Comparison of ENCODE assay signal across 26 cellular contexts in the genomic region with DNA sequence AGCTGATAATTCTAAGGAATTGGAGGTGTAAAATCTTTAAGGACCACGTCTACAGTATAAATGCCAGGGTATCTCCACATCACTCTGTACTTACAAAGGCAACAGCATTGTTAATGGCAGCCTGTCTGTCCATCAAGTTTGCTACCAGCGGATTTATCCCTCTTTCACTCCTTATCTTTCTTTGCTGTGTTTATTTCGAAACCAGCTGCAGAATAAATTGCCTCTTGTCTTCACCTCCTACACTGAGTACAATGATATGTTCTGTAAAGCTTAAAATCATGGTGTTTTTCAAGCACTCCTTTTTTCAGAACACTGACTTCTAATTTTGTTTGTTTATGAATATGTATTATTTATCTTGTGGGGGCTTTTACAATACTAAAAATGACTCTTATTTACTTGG.
"Had no signal": no experiment of that assay in that cellular context is flagged by ENCODE, and none has a peak within 500 bp of the region (broad histone marks: within the 10 kb centered on the region; RNA-seq: fewer than 3 reads in every experiment).

No MANE protein-coding gene starts in this region.

- H3K36me3 ChIP-seq: breast epithelium, esophagus muscularis mucosa, heart right ventricle, left lung, lower lobe of right lung, ovary, right lobe of liver, thoracic aorta had no signal

- H3K27ac ChIP-seq: breast epithelium, esophagus muscularis mucosa, heart right ventricle, left lung, lower lobe of right lung, ovary, right lobe of liver, thoracic aorta had no signal

- H3K27me3 ChIP-seq: breast epithelium, esophagus muscularis mucosa, heart right ventricle, left lung, ovary, right lobe of liver had no signal

- H3K4me1 ChIP-seq: breast epithelium, esophagus muscularis mucosa, heart right ventricle, left lung, lower lobe of right lung, right lobe of liver had no signal

- H3K4me3 ChIP-seq: breast epithelium, esophagus muscularis mucosa, heart right ventricle, left lung, lower lobe of right lung, ovary, right lobe of liver, thoracic aorta had no signal

- FAIRE-seq: colon, urothelium cell line had no signal

- DNase-seq: activated CD4-positive, alpha-beta T cell treated with anti-CD3 and anti-CD28 coated beads, Interleukin-2, amount 10 ng/mL, durations not matched to agents 24 days and 14 days; activated CD4-positive, CD25-positive, alpha-beta regulatory T cell treated with anti-CD3 and anti-CD28 coated beads, Interleukin-2, amount 50 U/mL, for 72 hours; activated CD8-positive, alpha-beta T cell treated with anti-CD3 and anti-CD28 coated beads for 36 hours; activated naive CD8-positive, alpha-beta T cell treated with anti-CD3 and anti-CD28 coated beads, Interleukin-2, amount 50 U/mL, for 24 hours; activated T-cell treated with anti-CD3 and anti-CD28 coated beads, Interleukin-2, amount 50 U/mL, for 48 hours; central memory CD4-positive, alpha-beta T cell; dermis blood vessel endothelial cell; effector CD4-positive, alpha-beta T cell; foreskin melanocyte; heart right ventricle; kidney glomerular epithelial cell; left lung; lower lobe of right lung; mesenchymal stem cell; naive thymus-derived CD8-positive, alpha-beta T cell; ovary; right lobe of liver; stimulated activated CD4-positive, alpha-beta T cell treated with anti-CD3 and anti-CD28 coated beads, Interleukin-2, amount 100 ng/mL, for 48 hours; stimulated activated naive CD8-positive, alpha-beta T cell treated with anti-CD3 and anti-CD28 coated beads, Interleukin-15, Interleukin-2, amounts not matched to agents 100 U/mL and 50 U/mL, for 24 hours; T1000; trophoblast cell had no signal

- H3K9me3 ChIP-seq: breast epithelium, esophagus muscularis mucosa, heart right ventricle, left lung, lower lobe of right lung, ovary, right lobe of liver, thoracic aorta had no signal

- ATAC-seq: activated CD8-positive, alpha-beta T cell treated with anti-CD3 and anti-CD28 coated beads for 36 hours; activated naive CD8-positive, alpha-beta T cell treated with anti-CD3 and anti-CD28 coated beads, Interleukin-2, amount 50 U/mL, for 24 hours; heart right ventricle; left lung; lower lobe of right lung; naive thymus-derived CD8-positive, alpha-beta T cell; right lobe of liver; stimulated activated naive CD8-positive, alpha-beta T cell treated with anti-CD3 and anti-CD28 coated beads, Interleukin-15, Interleukin-2, amounts not matched to agents 100 U/mL and 50 U/mL, for 24 hours had no signal
